ENCODE assay signal across 13 cellular contexts in genomic region chr3:183260167-183260904, GRCh38. TPM values are rescaled to one million over a fixed set of nuclear protein-coding genes. Genes with fewer than 3 reads are reported as not detected.
DNase-seq lines count a peak whose midpoint lies in the region; ATAC-seq and TF ChIP-seq lines count a peak whose summit lies in the region.
"Had no signal": no experiment of that assay in that cellular context is flagged by ENCODE, and none has a peak within 500 bp of the region (broad histone marks: within the 10 kb centered on the region; RNA-seq: fewer than 3 reads in every experiment).

No MANE protein-coding gene starts in this region.

- peaks cover 1% of the 10 kb centered on the region for H3K36me3 Mint-ChIP-seq in activated CD4-positive, alpha-beta memory T cell treated with anti-CD3 and anti-CD28 coated beads for 36 hours
- H3K36me3 Mint-ChIP-seq: activated naive CD8-positive, alpha-beta T cell treated with anti-CD3 and anti-CD28 coated beads, Interleukin-2, amount 10 ng/mL, durations not matched to agents 7 days and 5 days had no signal

- H3K4me3 ChIP-seq in mucosa of rectum (ENCODE audit: low read length in 2 of 2) (peak overlapping the region in 1 of 2 donors; percentile 38), aorta (ENCODE audit: low read length in 2 of 2) (no peak overlapping the region), tibial artery (no peak overlapping the region)
- H3K4me3 ChIP-seq: prostate gland had no signal

- no peaks in the 10 kb centered on the region for H3K9me3 ChIP-seq in mucosa of rectum (ENCODE audit: control insufficient read depth in 2 of 2, low read length in 2 of 2)
- H3K9me3 ChIP-seq in aorta (ENCODE audit: control insufficient read depth, low read length): no peaks in the 10 kb centered on the region
- H3K9me3 ChIP-seq in tibial artery: no peaks in the 10 kb centered on the region
- H3K9me3 ChIP-seq: prostate gland had no signal

- peaks cover 5% of the 10 kb centered on the region for H3K4me1 Mint-ChIP-seq in activated CD4-positive, alpha-beta memory T cell treated with anti-CD3 and anti-CD28 coated beads for 36 hours (ENCODE audit: low read depth)

- no peak for TF ChIP-seq CTCF in tibial artery (IDR thresholded peaks at IDR 0.05)

- peak overlapping the region; percentile 41 to 49 for H3K9ac ChIP-seq in mucosa of rectum (ENCODE audit: low read depth in 1 of 2, low read length in 2 of 2)

- no peaks in the 10 kb centered on the region for H3K27me3 ChIP-seq in mucosa of rectum (ENCODE audit: control insufficient read depth in 2 of 2, insufficient read depth in 2 of 2, low read length in 2 of 2)
- H3K27me3 ChIP-seq in aorta (ENCODE audit: control insufficient read depth in 1 of 2, insufficient read depth in 2 of 2, low read length in 1 of 2): no peaks in the 10 kb centered on the region
- H3K27me3 ChIP-seq in tibial artery: no peaks in the 10 kb centered on the region

- peaks cover 10% of the 10 kb centered on the region for H3K27me3 Mint-ChIP-seq in activated CD4-positive, alpha-beta memory T cell treated with anti-CD3 and anti-CD28 coated beads for 36 hours

- H3K36me3 ChIP-seq in mucosa of rectum (ENCODE audit: control insufficient read depth in 2 of 2, insufficient read depth in 2 of 2, low read length in 2 of 2) (peaks cover 0 to 2% of the 10 kb centered on the region in 2 donors), aorta (ENCODE audit: control insufficient read depth in 1 of 2, insufficient read depth in 2 of 2, low read length in 1 of 2) (no peaks in the 10 kb centered on the region), tibial artery (no peaks in the 10 kb centered on the region)
- H3K36me3 ChIP-seq: prostate gland had no signal

- DNase-seq in Right ventricle myocardium inferior (ENCODE audit: missing footprints) (no peak), cardiac septum (ENCODE audit: low spot score) (no peak), epithelial cell of prostate (ENCODE audit: low read depth, low spot score) (no peak), aorta (no peak), tibial artery (no peak)
- no peak for DNase-seq in activated CD4-positive, alpha-beta memory T cell treated with anti-CD3 and anti-CD28 coated beads for 36 hours
- DNase-seq: activated CD8-positive, alpha-beta T cell treated with anti-CD3 and anti-CD28 coated beads for 36 hours; activated naive CD8-positive, alpha-beta T cell treated with anti-CD3 and anti-CD28 coated beads, Interleukin-2, amount 10 ng/mL, durations not matched to agents 7 days and 5 days; NCI-H1694 had no signal

- CTCF ChIA-PET in activated CD4-positive, alpha-beta memory T cell treated with anti-CD3 and anti-CD28 coated beads for 36 hours (lab: Charles Lee): interaction anchor here (1.2 to 2.1 kb wide), 2 partner anchors 25 to 122 kb away, joined by 4 to 8 read pairs; no protein-coding TSS in a partner anchor

- ATAC-seq in Right ventricle myocardium inferior (peak; percentile 74), aorta (ENCODE audit: low FRiP score) (peak; percentile 66), HG02938 (IDR thresholded peaks at IDR 0.05; ENCODE audit: unreplicated experiment) (no peak)
- ATAC-seq: activated CD8-positive, alpha-beta T cell treated with anti-CD3 and anti-CD28 coated beads for 36 hours; HCT116 had no signal

- 77 to 78% methylated on average over 7 of the region's 7 CpGs for WGBS in aorta, 2 donors

- POLR2A ChIA-PET in activated CD4-positive, alpha-beta memory T cell treated with anti-CD3 and anti-CD28 coated beads for 36 hours (lab: Charles Lee): no interaction called here

- no peak overlapping the region for H3K27ac Mint-ChIP-seq in activated CD4-positive, alpha-beta memory T cell treated with anti-CD3 and anti-CD28 coated beads for 36 hours
- H3K27ac Mint-ChIP-seq: activated CD8-positive, alpha-beta T cell treated with anti-CD3 and anti-CD28 coated beads for 36 hours; activated naive CD8-positive, alpha-beta T cell treated with anti-CD3 and anti-CD28 coated beads, Interleukin-2, amount 10 ng/mL, durations not matched to agents 7 days and 5 days had no signal

- H3K4me3 Mint-ChIP-seq in activated CD4-positive, alpha-beta memory T cell treated with anti-CD3 and anti-CD28 coated beads for 36 hours: no peak overlapping the region
- H3K4me3 Mint-ChIP-seq: activated CD8-positive, alpha-beta T cell treated with anti-CD3 and anti-CD28 coated beads for 36 hours; activated naive CD8-positive, alpha-beta T cell treated with anti-CD3 and anti-CD28 coated beads, Interleukin-2, amount 10 ng/mL, durations not matched to agents 7 days and 5 days had no signal

- H3K9me3 Mint-ChIP-seq in activated CD4-positive, alpha-beta memory T cell treated with anti-CD3 and anti-CD28 coated beads for 36 hours: no peaks in the 10 kb centered on the region
- H3K9me3 Mint-ChIP-seq: activated CD8-positive, alpha-beta T cell treated with anti-CD3 and anti-CD28 coated beads for 36 hours; activated naive CD8-positive, alpha-beta T cell treated with anti-CD3 and anti-CD28 coated beads, Interleukin-2, amount 10 ng/mL, durations not matched to agents 7 days and 5 days had no signal

- H3K27ac ChIP-seq in epithelial cell of prostate: peak overlapping the region; percentile 41
- peak overlapping the region; percentile 80 to 82 for H3K27ac ChIP-seq in mucosa of rectum (ENCODE audit: low read depth in 2 of 2, low read length in 2 of 2)
- no peak overlapping the region for H3K27ac ChIP-seq in aorta (ENCODE audit: low read depth in 1 of 2, low read length in 2 of 2)
- H3K27ac ChIP-seq in tibial artery: no peak overlapping the region
- H3K27ac ChIP-seq: prostate gland had no signal

- H3K4me1 ChIP-seq in mucosa of rectum (ENCODE audit: control insufficient read depth in 2 of 2, insufficient read depth in 2 of 2, low read length in 2 of 2) (peaks cover 35 to 50% of the 10 kb centered on the region in 2 donors), aorta (ENCODE audit: control insufficient read depth in 1 of 2, insufficient read depth in 2 of 2, low read length in 2 of 2) (no peaks in the 10 kb centered on the region), tibial artery (peaks cover 0 to 2% (median 0%) of the 10 kb centered on the region in 4 donors)
- H3K4me1 ChIP-seq: prostate gland had no signal

- intact Hi-C loops in Right ventricle myocardium inferior (cut with DNase I): no loop called here
- intact Hi-C loops in cardiac septum (cut with DNase I): no loop called here
- intact Hi-C loops in aorta (cut with DNase I): no loop called here
- intact Hi-C loops in tibial artery (cut with DNase I; ENCODE audit: low total_unique reads): no loop called here
- intact Hi-C loops in activated CD4-positive, alpha-beta memory T cell treated with anti-CD3 and anti-CD28 coated beads for 36 hours (cut with micrococcal nuclease): no loop called here

RNA-seq across cellular contexts. Expression of gene B3GNT5, which starts 7.3 kb away (rescaled TPM):
- 2.0 TPM for total RNA-seq in Right ventricle myocardium inferior
- 3.2 TPM for total RNA-seq in cardiac septum
- 10 to 100 TPM in 1 of 2 donors, 1 to 10 TPM in 1; 9.2 to 10.0 TPM for total RNA-seq in aorta
- polyA plus RNA-seq in aorta: 10 to 100 TPM in 1 of 2 donors, 1 to 10 TPM in 1; 1.6 to 12.5 TPM
- total RNA-seq in activated CD4-positive, alpha-beta memory T cell treated with anti-CD3 and anti-CD28 coated beads for 36 hours: 10 to 100 TPM; 12.7 to 12.9 TPM

Comparison
In these comparisons a context has a peak if more than half of its experiments do, and no peak if none do; other contexts are left out.
1. H3K27ac ChIP-seq: peak in epithelial cell of prostate (single experiment) and mucosa of rectum (2 of 2); none in aorta (0 of 2) and tibial artery (0 of 2).